In genomic region chr14:29463727-29464370, GRCh38 we compare ENCODE assay signal across 13 cellular contexts.
DNase-seq lines count a peak whose midpoint lies in the region; ATAC-seq and TF ChIP-seq lines count a peak whose summit lies in the region.
"Had no signal": no experiment of that assay in that cellular context is flagged by ENCODE, and none has a peak within 500 bp of the region (broad histone marks: within the 10 kb centered on the region; RNA-seq: fewer than 3 reads in every experiment).

No MANE protein-coding gene starts in this region.

- in situ Hi-C loops in GM23248 (cut with MboI): no loop called here

- no peaks in the 10 kb centered on the region for H3K36me3 Mint-ChIP-seq in immature natural killer cell

- H3K4me3 ChIP-seq in GM23248 (no peak overlapping the region), neural cell (ENCODE audit: low read length) (no peak overlapping the region)
- H3K4me3 ChIP-seq: testis had no signal

- H3K4me1 ChIP-seq in GM23248 (ENCODE audit: insufficient read depth): 0 out of 2 replicates have a peak, but pooled peaks cover under 1% of the 10 kb centered on the region
- H3K4me1 ChIP-seq: testis had no signal

- H3K4me2 ChIP-seq in GM23248 (ENCODE audit: unreplicated experiment) (peak overlapping the region; percentile 27), neural cell (ENCODE audit: low read length) (no peak overlapping the region)

- H3K27ac Mint-ChIP-seq in immature natural killer cell: no peak overlapping the region
- H3K27ac Mint-ChIP-seq: activated T-helper 17 cell treated with anti-CD3 and anti-CD28 coated beads, Interleukin-2, amount 50 U/mL, for 72 hours had no signal

- DNase-seq in GM23248 (peak; percentile 24), NCI-H2081 (lab: John Stamatoyannopoulos, UW) (peak; percentile 12 to 67), astrocyte of the hippocampus (ENCODE audit: low read depth, low spot score) (peak; percentile 56), SW480 (ENCODE audit: low spot score) (no peak), immature natural killer cell (no peak)
- DNase-seq: activated CD4-positive, alpha-beta T cell treated with anti-CD3 and anti-CD28 coated beads, Interleukin-2, amount 50 U/mL, for 1 hour; MV-4-11; stimulated activated CD4-positive, alpha-beta T cell treated with anti-CD3 and anti-CD28 coated beads, Interleukin-12 subunit alpha, Interleukin-12 subunit beta, amount 100 ng/mL, for 4 hours; SW 1271; testis had no signal

- no peaks in the 10 kb centered on the region for H3K9me2 ChIP-seq in GM23248 (ENCODE audit: insufficient read depth)
- H3K9me2 ChIP-seq in neural cell (ENCODE audit: insufficient read depth, low read length): no peaks in the 10 kb centered on the region

- no peak for TF ChIP-seq EP300 in neural cell (conservative IDR thresholded peaks at IDR 0.05; ENCODE audit: poor library complexity, severe bottlenecking)

- H3F3A ChIP-seq in GM23248 (ENCODE audit: insufficient read depth) (no peaks in the 10 kb centered on the region), neural cell (ENCODE audit: insufficient read depth, low read length, poor library complexity, severe bottlenecking) (peaks cover 19% of the 10 kb centered on the region)

- TF ChIP-seq CTCF in neural cell (IDR thresholded peaks at IDR 0.05; ENCODE audit: poor library complexity, severe bottlenecking): peak; percentile 36

- H3K79me2 ChIP-seq in GM23248 (ENCODE audit: insufficient read depth) (no peaks in the 10 kb centered on the region), neural cell (replicated peaks; ENCODE audit: insufficient read depth, low read length) (peaks cover 22% of the 10 kb centered on the region)

- H3K27me3 Mint-ChIP-seq in immature natural killer cell (ENCODE audit: low read depth in 3 of 3): peaks cover 0 to 4% (median 0%) of the 10 kb centered on the region in 3 donors
- H3K27me3 Mint-ChIP-seq: activated T-helper 17 cell treated with anti-CD3 and anti-CD28 coated beads, Interleukin-2, amount 50 U/mL, for 72 hours had no signal

- H3K9ac ChIP-seq in GM23248 (no peak overlapping the region), neural cell (ENCODE audit: low read length) (no peak overlapping the region)

- peak; percentile 39 for TF ChIP-seq RAD21 in neural cell (conservative IDR thresholded peaks at IDR 0.05)

- no peaks in the 10 kb centered on the region for H3K4me1 Mint-ChIP-seq in immature natural killer cell
- H3K4me1 Mint-ChIP-seq: activated T-helper 17 cell treated with anti-CD3 and anti-CD28 coated beads, Interleukin-2, amount 50 U/mL, for 72 hours had no signal

- H3K9me3 Mint-ChIP-seq in immature natural killer cell: peaks cover 0 to 49% (median 9%) of the 10 kb centered on the region in 6 donors

- no peaks in the 10 kb centered on the region for H4K20me1 ChIP-seq in GM23248 (ENCODE audit: insufficient read depth)
- no peaks in the 10 kb centered on the region for H4K20me1 ChIP-seq in neural cell (ENCODE audit: insufficient read depth)

- H3K9me3 ChIP-seq in GM23248 (ENCODE audit: low read depth) (no peaks in the 10 kb centered on the region), neural cell (ENCODE audit: low read length) (no peaks in the 10 kb centered on the region)
- H3K9me3 ChIP-seq: testis had no signal

- no peak for ATAC-seq in GM19397 (IDR thresholded peaks at IDR 0.05; ENCODE audit: unreplicated experiment)
- ATAC-seq: activated T-helper 17 cell treated with anti-CD3 and anti-CD28 coated beads, Interleukin-2, amount 50 U/mL, for 72 hours had no signal

- peak overlapping the region; percentile 50 for H2AFZ ChIP-seq in GM23248
- no peak overlapping the region for H2AFZ ChIP-seq in neural cell (ENCODE audit: low read depth, low read length)

- H3K36me3 ChIP-seq in GM23248 (ENCODE audit: low read depth): no peaks in the 10 kb centered on the region
- no peaks in the 10 kb centered on the region for H3K36me3 ChIP-seq in neural cell (ENCODE audit: insufficient read depth, low read length)

- H3K27me3 ChIP-seq in GM23248 (replicated peaks; ENCODE audit: insufficient read depth): no peaks in the 10 kb centered on the region
- no peaks in the 10 kb centered on the region for H3K27me3 ChIP-seq in neural cell (ENCODE audit: insufficient read depth, low read depth, low read length)
- H3K27me3 ChIP-seq: testis had no signal

- no peak overlapping the region for H3K27ac ChIP-seq in GM23248
- H3K27ac ChIP-seq in neural cell (ENCODE audit: low read length): no peak overlapping the region
- H3K27ac ChIP-seq: testis had no signal

- no peak overlapping the region for H3K4me3 Mint-ChIP-seq in immature natural killer cell
- H3K4me3 Mint-ChIP-seq: activated T-helper 17 cell treated with anti-CD3 and anti-CD28 coated beads, Interleukin-2, amount 50 U/mL, for 72 hours had no signal

- 38% methylated on average over 6 of the region's 6 CpGs for WGBS in GM23248 (ENCODE audit: low coverage in 1 of 2, low lambda C conversion rate in 2 of 2, missing lambda C conversion rate in 2 of 2), 2 experiments

TF ChIP-seq in neural cell, 6 proteins besides CTCF, POLR2A, EP300 and RAD21:
- peak; percentile 54 for TF ChIP-seq SMC3 (conservative IDR thresholded peaks at IDR 0.05; ENCODE audit: poor library complexity)
- TF ChIP-seq REST (IDR thresholded peaks at IDR 0.05; ENCODE audit: borderline replicate concordance): no peak
- TF ChIP-seq MXI1 (conservative IDR thresholded peaks at IDR 0.05; ENCODE audit: poor library complexity, severe bottlenecking): no peak
- TF ChIP-seq POLR2AphosphoS5 (IDR thresholded peaks at IDR 0.05): no peak
- TF ChIP-seq TAF1 (IDR thresholded peaks at IDR 0.05; ENCODE audit: low read depth): no peak

Comparison
In these comparisons a context has a peak if more than half of its experiments do, and no peak if none do; other contexts are left out.
1. DNase-seq: peak in GM23248 (single experiment), NCI-H2081 (2 of 2) and astrocyte of the hippocampus (single experiment); none in SW480 (single experiment) and immature natural killer cell (0 of 3).